ENCODE assay signal across 12 cellular contexts in genomic region chr4:104693601-104694201, GRCh38.
DNase-seq lines count a peak whose midpoint lies in the region; ATAC-seq, FAIRE-seq and TF ChIP-seq lines count a peak whose summit lies in the region.
"Had no signal": no experiment of that assay in that cellular context is flagged by ENCODE, and none has a peak within 500 bp of the region (broad histone marks: within the 10 kb centered on the region; RNA-seq: fewer than 3 reads in every experiment).

No MANE protein-coding gene starts in this region.

- H3K36me3 Mint-ChIP-seq in astrocyte (ENCODE audit: low read depth, unreplicated experiment): no peaks in the 10 kb centered on the region
- H3K36me3 Mint-ChIP-seq: naive B cell had no signal

- no peak for ATAC-seq in HG03095 (IDR thresholded peaks at IDR 0.05; ENCODE audit: unreplicated experiment)
- ATAC-seq in stimulated activated naive CD8-positive, alpha-beta T cell treated with anti-CD3 and anti-CD28 coated beads, Interleukin-15, amount 100 ng/mL, for 72 hours: no peak

- 83% methylated on average over 3 of the region's 5 CpGs for WGBS in mesenchymal stem cell

- H3K4me2 ChIP-seq in KMS-11: no peak overlapping the region
- H3K4me2 ChIP-seq in astrocyte (ENCODE audit: low read length): no peak overlapping the region
- H3K4me2 ChIP-seq in mesenchymal stem cell (ENCODE audit: low read length, poor library complexity, severe bottlenecking): no peak overlapping the region

- H3K79me1 ChIP-seq in mesenchymal stem cell (replicated peaks; ENCODE audit: low read length, poor library complexity, severe bottlenecking): no peaks in the 10 kb centered on the region

- H3K27ac ChIP-seq in KMS-11 (no peak overlapping the region), astrocyte (ENCODE audit: low read depth, low read length) (no peak overlapping the region), mesenchymal stem cell (ENCODE audit: low read length, poor library complexity, severe bottlenecking) (no peak overlapping the region)

- H3K27me3 Mint-ChIP-seq in astrocyte (ENCODE audit: low read depth, unreplicated experiment): no peaks in the 10 kb centered on the region
- H3K27me3 Mint-ChIP-seq in stimulated activated naive CD8-positive, alpha-beta T cell treated with anti-CD3 and anti-CD28 coated beads, Interleukin-15, amount 100 ng/mL, for 72 hours: no peaks in the 10 kb centered on the region
- H3K27me3 Mint-ChIP-seq: naive B cell had no signal

- TF ChIP-seq CTCF in KMS-11 (conservative IDR thresholded peaks at IDR 0.05; ENCODE audit: low read depth, low read length) (0 out of 2 replicates have a peak, but pooled peaks have one; percentile 20), astrocyte (IDR thresholded peaks at IDR 0.05; ENCODE audit: insufficient read depth, low read depth, low read length) (peak; percentile 32)

- H3K4me1 ChIP-seq in KMS-11 (ENCODE audit: low read depth, poor library complexity, severe bottlenecking) (no peaks in the 10 kb centered on the region), astrocyte (ENCODE audit: insufficient read depth, low read length) (no peaks in the 10 kb centered on the region), mesenchymal stem cell (ENCODE audit: control insufficient read depth, insufficient read depth, low read depth, low read length) (no peaks in the 10 kb centered on the region)

- H3K4ac ChIP-seq in mesenchymal stem cell (ENCODE audit: low read depth in 1 of 2, low read length in 2 of 2): no peak overlapping the region

- FAIRE-seq in astrocyte (lab: Jason Lieb, UNC): no peak

- H2BK12ac ChIP-seq in mesenchymal stem cell (ENCODE audit: low read length in 2 of 2): no peak overlapping the region

- H3K9ac ChIP-seq in KMS-11 (no peak overlapping the region), astrocyte (ENCODE audit: low read length) (no peak overlapping the region), mesenchymal stem cell (ENCODE audit: low read length) (no peak overlapping the region)

- H3K36me3 ChIP-seq in KMS-11 (ENCODE audit: insufficient read depth): no peaks in the 10 kb centered on the region
- no peaks in the 10 kb centered on the region for H3K36me3 ChIP-seq in astrocyte (ENCODE audit: insufficient read depth, low read length)
- no peaks in the 10 kb centered on the region for H3K36me3 ChIP-seq in mesenchymal stem cell (ENCODE audit: control insufficient read depth in 1 of 2, insufficient read depth in 2 of 2, low read depth in 1 of 2, low read length in 2 of 2)

- H2BK120ac ChIP-seq in mesenchymal stem cell (ENCODE audit: low read depth, low read length): no peak overlapping the region

- peak; percentile 21 for DNase-seq in DMS 273 (lab: John Stamatoyannopoulos, UW; ENCODE audit: unreplicated experiment)
- DNase-seq in DMS 273 treated with DMSO at 0.1 percent for 48 hours (lab: John Stamatoyannopoulos, UW): no peak
- DNase-seq in astrocyte (ENCODE audit: low read depth): no peak
- DNase-seq in mesenchymal stem cell: peak; percentile 1
- no peak for DNase-seq in GM03348 (ENCODE audit: low spot score)
- no peak for DNase-seq in stimulated activated naive CD8-positive, alpha-beta T cell treated with anti-CD3 and anti-CD28 coated beads, Interleukin-15, amount 100 ng/mL, for 72 hours
- DNase-seq: 8988T; activated naive CD4-positive, alpha-beta T cell treated with Interleukin-2 at 50 U/mL for 16 hours; MV-4-11; naive B cell had no signal

- no peak overlapping the region for H3K14ac ChIP-seq in mesenchymal stem cell (ENCODE audit: low read length in 2 of 2)

- no peak overlapping the region for H2AFZ ChIP-seq in KMS-11 (ENCODE audit: low read depth)
- H2AFZ ChIP-seq in astrocyte (ENCODE audit: low read depth, low read length): no peak overlapping the region
- H2AFZ ChIP-seq in mesenchymal stem cell (ENCODE audit: low read depth, low read length): no peak overlapping the region

- no peak overlapping the region for H2BK15ac ChIP-seq in mesenchymal stem cell (ENCODE audit: low read depth, poor library complexity, severe bottlenecking)

- H3K9me3 Mint-ChIP-seq in astrocyte (ENCODE audit: unreplicated experiment): no peaks in the 10 kb centered on the region
- H3K9me3 Mint-ChIP-seq in stimulated activated naive CD8-positive, alpha-beta T cell treated with anti-CD3 and anti-CD28 coated beads, Interleukin-15, amount 100 ng/mL, for 72 hours: no peaks in the 10 kb centered on the region

- H3K79me2 ChIP-seq in KMS-11 (ENCODE audit: insufficient read depth, low read depth) (no peaks in the 10 kb centered on the region), astrocyte (ENCODE audit: insufficient read depth, low read length) (no peaks in the 10 kb centered on the region)

- H4K8ac ChIP-seq in mesenchymal stem cell (ENCODE audit: low read length): no peak overlapping the region

- no peaks in the 10 kb centered on the region for H3K9me3 ChIP-seq in astrocyte (ENCODE audit: insufficient read depth, low read depth, low read length)
- no peaks in the 10 kb centered on the region for H3K9me3 ChIP-seq in mesenchymal stem cell (ENCODE audit: control insufficient read depth, low read length)

- no peak overlapping the region for H3K23ac ChIP-seq in mesenchymal stem cell (ENCODE audit: low read length in 2 of 2)

- H3K27ac Mint-ChIP-seq in astrocyte (ENCODE audit: unreplicated experiment): no peak overlapping the region
- no peak overlapping the region for H3K27ac Mint-ChIP-seq in stimulated activated naive CD8-positive, alpha-beta T cell treated with anti-CD3 and anti-CD28 coated beads, Interleukin-15, amount 100 ng/mL, for 72 hours
- H3K27ac Mint-ChIP-seq: naive B cell had no signal

- H3K27me3 ChIP-seq in KMS-11 (ENCODE audit: insufficient read depth, low read depth) (no peaks in the 10 kb centered on the region), astrocyte (ENCODE audit: insufficient read depth, low read length) (no peaks in the 10 kb centered on the region), mesenchymal stem cell (ENCODE audit: control insufficient read depth in 1 of 2, insufficient read depth in 1 of 2, low read length in 2 of 2) (no peaks in the 10 kb centered on the region)

- H4K20me1 ChIP-seq in KMS-11 (ENCODE audit: insufficient read depth) (no peaks in the 10 kb centered on the region), astrocyte (ENCODE audit: insufficient read depth, low read length) (no peaks in the 10 kb centered on the region)

- H3K18ac ChIP-seq in mesenchymal stem cell (ENCODE audit: low read depth in 1 of 2, low read length in 2 of 2): no peak overlapping the region

- no peak overlapping the region for H2AK5ac ChIP-seq in mesenchymal stem cell (ENCODE audit: low read length, severe bottlenecking)

- H3K4me1 Mint-ChIP-seq in astrocyte (ENCODE audit: low read depth, unreplicated experiment): peaks cover 7% of the 10 kb centered on the region
- no peaks in the 10 kb centered on the region for H3K4me1 Mint-ChIP-seq in stimulated activated naive CD8-positive, alpha-beta T cell treated with anti-CD3 and anti-CD28 coated beads, Interleukin-15, amount 100 ng/mL, for 72 hours
- H3K4me1 Mint-ChIP-seq: naive B cell had no signal

- H3K4me3 Mint-ChIP-seq in astrocyte (ENCODE audit: unreplicated experiment): no peak overlapping the region
- H3K4me3 Mint-ChIP-seq in stimulated activated naive CD8-positive, alpha-beta T cell treated with anti-CD3 and anti-CD28 coated beads, Interleukin-15, amount 100 ng/mL, for 72 hours: no peak overlapping the region
- H3K4me3 Mint-ChIP-seq: naive B cell had no signal

- no peak overlapping the region for H3K4me3 ChIP-seq in KMS-11 (IDR thresholded peaks at IDR 0.05; ENCODE audit: insufficient read depth, low read depth, low read length)
- no peak overlapping the region for H3K4me3 ChIP-seq in astrocyte (ENCODE audit: insufficient read depth, low read depth, low read length)
- H3K4me3 ChIP-seq in mesenchymal stem cell (ENCODE audit: insufficient read depth in 1 of 2, low read depth in 1 of 2, low read length in 2 of 2): no peak overlapping the region

- H4K91ac ChIP-seq in mesenchymal stem cell (ENCODE audit: low read length): no peak overlapping the region

- no peak overlapping the region for H2BK5ac ChIP-seq in mesenchymal stem cell (ENCODE audit: low read depth, low read length, poor library complexity, severe bottlenecking)

Comparison
In these comparisons a context has a peak if more than half of its experiments do, and no peak if none do; other contexts are left out.
1. DNase-seq: peak in DMS 273 (single experiment) and mesenchymal stem cell (single experiment); none in DMS 273 treated with DMSO at 0.1 percent for 48 hours (single experiment), astrocyte (single experiment), GM03348 (single experiment) and stimulated activated naive CD8-positive, alpha-beta T cell treated with anti-CD3 and anti-CD28 coated beads, Interleukin-15, amount 100 ng/mL, for 72 hours (0 of 2).